19 cellular contexts compared by ENCODE assay signal in genomic region chr9:95193067-95193466, GRCh38.
A peak's percentile ranks its signal among the peaks of the same experiment; 100 is the strongest.
DNase-seq lines count a peak whose midpoint lies in the region; ATAC-seq and TF ChIP-seq lines count a peak whose summit lies in the region.
"Had no signal": no experiment of that assay in that cellular context is flagged by ENCODE, and none has a peak within 500 bp of the region (broad histone marks: within the 10 kb centered on the region; RNA-seq: fewer than 3 reads in every experiment).

No MANE protein-coding gene starts in this region.

- 0 out of 2 replicates have a peak, but pooled peaks have one; percentile 14 for TF ChIP-seq RAD21 in HCT116 (IDR thresholded peaks at IDR 0.05; ENCODE audit: low read depth)

- in situ Hi-C loops in SK-MEL-5 (cut with HindIII; ENCODE audit: low pct_unique_long_range_greater_than_20kb, low sequenced_read_pairs), result no loop called here

- ATAC-seq in HCT116, result no peak
- ATAC-seq: right cardiac atrium had no signal

- CTCF ChIA-PET in HCT116 (lab: Charles Lee), result interaction anchor here (1.4 kb wide), 1 partner anchor 8 kb away, joined by 4 read pairs; no protein-coding TSS in a partner anchor

- POLR2A ChIA-PET in HCT116 (lab: Charles Lee), result no interaction called here

- no peak overlapping the region for H2AFZ ChIP-seq in HCT116 (ENCODE audit: low read depth, low read length, poor library complexity, severe bottlenecking)

- no peak overlapping the region for H3K4me2 ChIP-seq in HCT116 (ENCODE audit: low read length)

- intact Hi-C loops in HCT116 (cut with micrococcal nuclease), result no loop called here

- H3K4me1 ChIP-seq in HCT116 (ENCODE audit: control insufficient read depth in 1 of 2, insufficient read depth in 2 of 2, low read length in 2 of 2), result peaks cover 3 to 7% of the 10 kb centered on the region in 2 experiments

- DNase-seq in HCT116 (ENCODE audit: low read depth, low spot score) (peak; percentile 12), SK-MEL-5 (ENCODE audit: low read depth, low spot score) (peak; percentile 13), iPS DF 19.7 (ENCODE audit: low read depth, low spot score) (peak; percentile 73), medulla oblongata (ENCODE audit: extremely low spot score) (no peak), GOT3 (lab: John Stamatoyannopoulos, UW) (no peak), DMS153 (lab: John Stamatoyannopoulos, UW) (no peak), dedifferentiated amniotic fluid mesenchymal stem cell (ENCODE audit: extremely low spot score) (no peak)
- DNase-seq: activated CD4-positive, alpha-beta T cell treated with anti-CD3 and anti-CD28 coated beads for 1 hour; activated CD8-positive, alpha-beta memory T cell treated with anti-CD3 and anti-CD28 coated beads, Interleukin-2, amount 50 U/mL, for 4 hours; activated gamma-delta T cell treated with Interleukin-2 at 50 U/mL for 16 hours; COR-L47; midbrain; NCI-H1105 treated with DMSO at 0.1 percent for 48 hours; right cardiac atrium had no signal

- TF ChIP-seq POLR2A in HCT116 (IDR thresholded peaks at IDR 0.05; ENCODE audit: borderline replicate concordance, extremely low read depth, insufficient read depth, insufficient read length), result no peak

- H3K9me3 ChIP-seq in HCT116 (ENCODE audit: control insufficient read depth in 1 of 2, insufficient read depth in 1 of 2, low read depth in 1 of 2, low read length in 2 of 2), result no peaks in the 10 kb centered on the region
- H3K9me3 ChIP-seq: ascending aorta, neutrophil had no signal

- BruUV-seq in HCT116 (replicated peaks; lab: Mats Ljungman, UMichigan), result no TSS peak

- no peak overlapping the region for H3K9ac ChIP-seq in HCT116 (ENCODE audit: low read length)

- no peaks in the 10 kb centered on the region for H3K36me3 ChIP-seq in HCT116 (ENCODE audit: control insufficient read depth in 1 of 2, insufficient read depth in 2 of 2, low read length in 2 of 2)
- H3K36me3 ChIP-seq: ascending aorta, neutrophil had no signal

- RAD21 ChIA-PET in HCT116 (lab: Charles Lee; ENCODE audit: low non-redundant PET in 1 of 2, low total read pairs in 2 of 2, uncharacterized antibody in 2 of 2, unreplicated experiment in 2 of 2), result no interaction called here

- peaks cover 3% of the 10 kb centered on the region; the same call in 1 of the 2 replicates for H3K9me2 ChIP-seq in HCT116 (ENCODE audit: insufficient read depth)

- no peaks in the 10 kb centered on the region for H3K79me2 ChIP-seq in HCT116 (ENCODE audit: insufficient read depth, low read length)

- H3K27me3 ChIP-seq in HCT116 (ENCODE audit: insufficient read depth, low read length), result no peaks in the 10 kb centered on the region
- H3K27me3 ChIP-seq: ascending aorta, neutrophil had no signal

- H3K27ac ChIP-seq in C4-2B, result no peak overlapping the region
- H3K27ac ChIP-seq in HCT116 (ENCODE audit: low read depth, low read length), result no peak overlapping the region
- H3K27ac ChIP-seq: ascending aorta, coronary artery, epithelial cell of prostate, neutrophil had no signal

- no peaks in the 10 kb centered on the region for H4K20me1 ChIP-seq in HCT116 (ENCODE audit: insufficient read depth)

- H3K4me3 ChIP-seq in HCT116 (replicated peaks in 1 of 2; ENCODE audit: low read depth in 1 of 2, low read length in 2 of 2), result no peak overlapping the region
- H3K4me3 ChIP-seq: ascending aorta, coronary artery had no signal

- TF ChIP-seq CTCF in C4-2B (conservative IDR thresholded peaks at IDR 0.05), result peak; percentile 27
- peak in 2 of 3 experiments; percentile 30 to 57; a peak in 4 of 6 replicates for TF ChIP-seq CTCF in HCT116 (IDR thresholded peaks at IDR 0.05 in 2 of 3, conservative IDR thresholded peaks at IDR 0.05 in 1 of 3; ENCODE audit: borderline replicate concordance in 1 of 3, insufficient read depth in 1 of 3, low read depth in 2 of 3, low read length in 2 of 3)

TF ChIP-seq in HCT116, 20 proteins besides CTCF, POLR2A, EP300 and RAD21:
- TF ChIP-seq CBX3 (IDR thresholded peaks at IDR 0.05; ENCODE audit: low read depth), result no peak
- no peak for TF ChIP-seq POLR2AphosphoS5 (IDR thresholded peaks at IDR 0.05; ENCODE audit: low read depth, low read length)
- TF ChIP-seq EZH2 (IDR thresholded peaks at IDR 0.05), result no peak
- TF ChIP-seq YY1 (IDR thresholded peaks at IDR 0.05; ENCODE audit: extremely low read depth, insufficient replicate concordance, low read depth, low read length), result no peak

Comparison
In these comparisons a context has a peak if more than half of its experiments do, and no peak if none do; other contexts are left out.
1. DNase-seq: peak in HCT116 (single experiment), SK-MEL-5 (single experiment) and iPS DF 19.7 (single experiment); none in medulla oblongata (single experiment), GOT3 (single experiment), DMS153 (single experiment) and dedifferentiated amniotic fluid mesenchymal stem cell (single experiment).